In the genomic region with DNA sequence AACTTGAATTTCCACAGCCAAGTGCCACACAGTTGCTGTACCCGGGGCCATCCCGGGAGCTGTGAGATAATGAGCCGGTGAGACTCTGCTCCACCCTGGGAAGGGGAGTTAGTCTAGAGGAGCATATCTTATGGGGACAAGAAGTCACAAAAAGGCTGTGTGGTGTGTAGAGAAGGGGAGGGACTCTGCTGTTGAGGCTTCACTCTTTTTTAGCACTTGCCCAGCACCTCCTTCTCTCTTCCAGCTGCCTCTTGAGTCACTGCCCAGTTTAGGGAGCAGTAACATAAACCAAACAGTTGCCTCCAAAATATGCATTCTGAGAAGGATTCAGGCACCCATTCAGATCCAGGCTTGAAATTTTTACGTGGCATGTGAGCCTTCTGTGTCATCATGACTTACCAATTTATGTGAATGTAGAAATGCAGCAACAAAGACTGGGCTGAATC, we compare ENCODE assay signal across 9 cellular contexts. TPM values are rescaled to one million over a fixed set of nuclear protein-coding genes. Genes with fewer than 3 reads are reported as not detected.
A peak's percentile ranks its signal among the peaks of the same experiment; 100 is the strongest.
DNase-seq lines count a peak whose midpoint lies in the region; ATAC-seq, FAIRE-seq and TF ChIP-seq lines count a peak whose summit lies in the region.
"Had no signal": no experiment of that assay in that cellular context is flagged by ENCODE, and none has a peak within 500 bp of the region (broad histone marks: within the 10 kb centered on the region; RNA-seq: fewer than 3 reads in every experiment).

No MANE protein-coding gene starts in this region.

- H4K20me1 ChIP-seq in K562 (replicated peaks; ENCODE audit: control insufficient read depth, insufficient read depth, low read length) (peaks cover 17% of the 10 kb centered on the region), smooth muscle cell (ENCODE audit: low read depth) (peaks cover 38% of the 10 kb centered on the region)

- H3F3A ChIP-seq in smooth muscle cell (ENCODE audit: low read depth), result peaks cover 20% of the 10 kb centered on the region

- WGBS in K562 (ENCODE audit: insufficient coverage, low coverage, missing lambda C conversion rate), result 0% methylated on average over 4 of the region's 4 CpGs
- 8% methylated on average over 4 of the region's 4 CpGs for WGBS in smooth muscle cell (ENCODE audit: low lambda C conversion rate)

- intact Hi-C loops in K562 (cut with micrococcal nuclease), result loop anchor here (1.0 kb wide), 1 partner anchor 78 kb away; no protein-coding TSS in a partner anchor

- H3K27ac ChIP-seq in K562 (ENCODE audit: extremely low read depth, low read depth, low read length), result peak overlapping the region; percentile 96
- H3K27ac ChIP-seq in iPS-20b (ENCODE audit: low read length), result no peak overlapping the region
- peak overlapping the region; percentile 84 for H3K27ac ChIP-seq in smooth muscle cell (ENCODE audit: low read depth)

- in situ Hi-C loops in K562 (cut with MboI), result no loop called here

- no peak for TF ChIP-seq RAD21 in K562 (CRISPR knock-in tag; conservative IDR thresholded peaks at IDR 0.05 in 1 of 2, IDR thresholded peaks at IDR 0.05 in 1 of 2)

- H2AFZ ChIP-seq in K562 (ENCODE audit: low read depth, low read length) (peak overlapping the region; percentile 99), smooth muscle cell (ENCODE audit: low read depth) (peak overlapping the region; percentile 93)

- H3K36me3 ChIP-seq in K562 (ENCODE audit: control insufficient read depth, insufficient read depth, low read length) (peaks cover 15% of the 10 kb centered on the region), iPS-20b (ENCODE audit: insufficient read depth, low read depth, low read length) (peaks cover 29% of the 10 kb centered on the region), smooth muscle cell (ENCODE audit: low read depth) (no peaks in the 10 kb centered on the region)

- BruUV-seq in K562 (replicated peaks; lab: Mats Ljungman, UMichigan), result no TSS peak

- peak overlapping the region; percentile 85 for H3K4me3 ChIP-seq in NB4 (ENCODE audit: low read depth, low read length)
- H3K4me3 ChIP-seq in K562, result peak overlapping the region; percentile 77
- H3K4me3 ChIP-seq in iPS-20b (ENCODE audit: low read length), result peak overlapping the region; percentile 72
- H3K4me3 ChIP-seq in smooth muscle cell, result peak overlapping the region; percentile 90

- peaks cover 12 to 24% of the 10 kb centered on the region in 2 experiments for H3K4me1 ChIP-seq in K562 (replicated peaks in 1 of 2; ENCODE audit: control insufficient read depth in 2 of 2, insufficient read depth in 2 of 2, low read length in 2 of 2)
- H3K4me1 ChIP-seq in iPS-20b (ENCODE audit: insufficient read depth, low read length), result peaks cover 13% of the 10 kb centered on the region
- peaks cover 38% of the 10 kb centered on the region for H3K4me1 ChIP-seq in smooth muscle cell (ENCODE audit: low read depth)

- POLR2A ChIA-PET in HEK293T (lab: Yijun Ruan, JAX), result interaction anchor here (2.0 to 3.1 kb wide), 2 partner anchors 8 to 21 kb away, joined by 8 to 12 read pairs; no protein-coding TSS in a partner anchor
- POLR2A ChIA-PET in K562 (lab: Yijun Ruan, JAX), result interaction anchor here (0.8 to 2.8 kb wide), 4 partner anchors 8 to 70 kb away, joined by 3 to 14 read pairs (median 4); no protein-coding TSS in a partner anchor

- TF ChIP-seq POLR2A in NB4 (IDR thresholded peaks at IDR 0.05; ENCODE audit: extremely low read depth, insufficient read length), result no peak
- no peak for TF ChIP-seq POLR2A in K562 (conservative IDR thresholded peaks at IDR 0.05)

- TF ChIP-seq EP300 in K562 (IDR thresholded peaks at IDR 0.05; ENCODE audit: low read length), result no peak

- peak; percentile 36 for DNase-seq in NK-92 treated with Interleukin-12 subunit alpha and Interleukin-12 subunit beta, amount 100 ng/mL, for 24 hours (lab: John Stamatoyannopoulos, UW)
- DNase-seq in NK-92 (lab: John Stamatoyannopoulos, UW; ENCODE audit: unreplicated experiment) (no peak), HEK293T (ENCODE audit: extremely low spot score) (peak; percentile 39), NB4 (ENCODE audit: low read depth) (peak; percentile 71), K562 (ENCODE audit: extremely low read depth in 1 of 4, low spot score in 3 of 4) (peak; percentile 40 to 76 (median 58)), smooth muscle cell (lab: John Stamatoyannopoulos, UW; ENCODE audit: unreplicated experiment) (no peak), NCI-H1436 treated with DMSO at 0.1 percent for 48 hours (lab: John Stamatoyannopoulos, UW) (no peak)

- no peaks in the 10 kb centered on the region for H3K9me1 ChIP-seq in K562 (ENCODE audit: control insufficient read depth, insufficient read depth, low read length)

- H3K9ac ChIP-seq in K562 (ENCODE audit: insufficient read depth in 1 of 2, low read depth in 2 of 2, low read length in 2 of 2) (peak overlapping the region; percentile 91 to 97), iPS-20b (ENCODE audit: low read depth, low read length) (peak overlapping the region; percentile 60; the same call in 1 of the 2 replicates), smooth muscle cell (ENCODE audit: low read depth) (peak overlapping the region; percentile 70)

- H3K27me3 ChIP-seq in K562 (ENCODE audit: control insufficient read depth in 2 of 2, insufficient read depth in 2 of 2, low read length in 2 of 2), result no peaks in the 10 kb centered on the region
- no peaks in the 10 kb centered on the region for H3K27me3 ChIP-seq in iPS-20b (ENCODE audit: insufficient read depth, low read length)
- H3K27me3 ChIP-seq in smooth muscle cell (ENCODE audit: low read depth), result no peaks in the 10 kb centered on the region

- CTCF ChIA-PET in HEK293T (lab: Yijun Ruan, JAX), result no interaction called here
- CTCF ChIA-PET in K562 (lab: Yijun Ruan, JAX; ENCODE audit: low intra/inter-chr PET ratio), result no interaction called here

- peak overlapping the region; percentile 99 for H3K4me2 ChIP-seq in K562 (ENCODE audit: insufficient read depth, low read length)
- peak overlapping the region; percentile 90 for H3K4me2 ChIP-seq in smooth muscle cell

- H3K9me3 ChIP-seq in K562 (replicated peaks; ENCODE audit: control insufficient read depth, insufficient read depth, low read depth, low read length) (no peaks in the 10 kb centered on the region), iPS-20b (ENCODE audit: insufficient read depth, low read depth, low read length) (no peaks in the 10 kb centered on the region), smooth muscle cell (replicated peaks; ENCODE audit: low read depth) (no peaks in the 10 kb centered on the region)

- H3K79me2 ChIP-seq in K562 (ENCODE audit: control insufficient read depth, insufficient read depth, low read length), result peaks cover 70% of the 10 kb centered on the region
- peaks cover 71% of the 10 kb centered on the region for H3K79me2 ChIP-seq in smooth muscle cell (ENCODE audit: low read depth)

- TF ChIP-seq CTCF in NB4 (IDR thresholded peaks at IDR 0.05; ENCODE audit: low read depth, low read length), result no peak
- no peak for TF ChIP-seq CTCF in K562 (IDR thresholded peaks at IDR 0.05 in 2 of 3, conservative IDR thresholded peaks at IDR 0.05 in 1 of 3; ENCODE audit: insufficient read depth in 2 of 3, low read depth in 1 of 3, low read length in 3 of 3)
- TF ChIP-seq CTCF in smooth muscle cell (IDR thresholded peaks at IDR 0.05; ENCODE audit: borderline replicate concordance, insufficient read depth, poor library complexity, severe bottlenecking), result no peak

- ATAC-seq in K562, result peak; percentile 56

- peak; percentile 77 for FAIRE-seq in K562 (lab: Jason Lieb, UNC)
- FAIRE-seq: G401.6 had no signal

TF ChIP-seq in HEK293T, 16 proteins besides CTCF, POLR2A, EP300 and RAD21:
- TF ChIP-seq, protein P1, sequence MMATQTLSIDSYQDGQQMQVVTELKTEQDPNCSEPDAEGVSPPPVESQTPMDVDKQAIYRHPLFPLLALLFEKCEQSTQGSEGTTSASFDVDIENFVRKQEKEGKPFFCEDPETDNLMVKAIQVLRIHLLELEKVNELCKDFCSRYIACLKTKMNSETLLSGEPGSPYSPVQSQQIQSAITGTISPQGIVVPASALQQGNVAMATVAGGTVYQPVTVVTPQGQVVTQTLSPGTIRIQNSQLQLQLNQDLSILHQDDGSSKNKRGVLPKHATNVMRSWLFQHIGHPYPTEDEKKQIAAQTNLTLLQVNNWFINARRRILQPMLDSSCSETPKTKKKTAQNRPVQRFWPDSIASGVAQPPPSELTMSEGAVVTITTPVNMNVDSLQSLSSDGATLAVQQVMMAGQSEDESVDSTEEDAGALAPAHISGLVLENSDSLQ (IDR thresholded peaks at IDR 0.05), result no peak
- TF ChIP-seq SP1 (IDR thresholded peaks at IDR 0.05), result no peak
- no peak for TF ChIP-seq ELF4 (IDR thresholded peaks at IDR 0.05)

TF ChIP-seq in K562, 482 proteins besides CTCF, POLR2A, EP300 and RAD21 (continues in another document):
- no peak; the same call in 1 of the 2 replicates for TF ChIP-seq EP400 (IDR thresholded peaks at IDR 0.05)

RNA-seq across cellular contexts. Expression of a gene that starts 0.7 kb away (rescaled TPM):
- 190 and 413 TPM in 2 replicates for total RNA-seq in K562 (2011; cell fraction: chromatin; rRNA removed; ENCODE audit: low replicate concordance)
- 79.0 and 101 TPM in 2 replicates for total RNA-seq in K562 (2011; cell fraction: nucleolus; rRNA removed)
- 192 and 302 TPM in 2 replicates for total RNA-seq in K562 (2011; cell fraction: nucleoplasm; rRNA removed)
- total RNA-seq in K562 (2014; rRNA removed) (21.2 and 26.6 TPM in 2 replicates), K562 (2014; rRNA removed; fragmentation: Illumina TruSeq; extraction: Trizol) (39.8 and 41.0 TPM in 2 replicates), K562 (2015; rRNA removed; fragmentation: Illumina TruSeq; extraction: Trizol) (30.4 and 31.2 TPM in 2 replicates), K562 (2021) (54.6 and 66.0 TPM in 2 replicates), smooth muscle cell (79.5 and 81.4 TPM in 2 replicates)
- polyA plus RNA-seq in K562 (2011; rRNA removed) (40.3 and 54.4 TPM in 2 replicates), K562 (2014; fragmentation: Illumina TruSeq; extraction: Trizol) (52.3 and 55.7 TPM in 2 replicates), K562 (2014; fragmentation: Nextera tagmentation; extraction: Ambion mirVana) (10 to 100 TPM; 11.5 to 14.3 TPM), K562 (2014; rRNA removed) (39.7 and 58.2 TPM in 2 replicates), smooth muscle cell (8.6 and 12.0 TPM in 2 replicates)
- polyA plus RNA-seq in K562 (2011; cell fraction: cytosol; rRNA removed), result 10.4 and 16.7 TPM in 2 replicates
- polyA plus RNA-seq in K562 (2011; cell fraction: nucleus; rRNA removed), result 86.9 and 97.7 TPM in 2 replicates
- polyA plus RNA-seq in K562 (2012), result 42.7 and 48.1 TPM in 2 replicates
- 88.0 and 101 TPM in 2 replicates for polyA minus RNA-seq in K562 (2011; rRNA and poly(A)+ RNA removed)
- polyA minus RNA-seq in K562 (2011; cell fraction: cytosol; rRNA and poly(A)+ RNA removed), result 50.0 and 56.2 TPM in 2 replicates
- polyA minus RNA-seq in K562 (2011; cell fraction: nucleus; rRNA and poly(A)+ RNA removed), result 73.2 and 92.6 TPM in 2 replicates

Comparison
In these comparisons a context has a peak if more than half of its experiments do, and no peak if none do; other contexts are left out.
1. DNase-seq: peak in NK-92 treated with Interleukin-12 subunit alpha and Interleukin-12 subunit beta, amount 100 ng/mL, for 24 hours (single experiment), HEK293T (single experiment), NB4 (single experiment) and K562 (4 of 4); none in NK-92 (single experiment), smooth muscle cell (single experiment) and NCI-H1436 treated with DMSO at 0.1 percent for 48 hours (single experiment).
2. Peak in every context shown above with its lines, with median percentiles within 50 percentile points of each other: H3K4me3 ChIP-seq and H3K9ac ChIP-seq.